10 cellular contexts compared by ENCODE assay signal in the genomic region with DNA sequence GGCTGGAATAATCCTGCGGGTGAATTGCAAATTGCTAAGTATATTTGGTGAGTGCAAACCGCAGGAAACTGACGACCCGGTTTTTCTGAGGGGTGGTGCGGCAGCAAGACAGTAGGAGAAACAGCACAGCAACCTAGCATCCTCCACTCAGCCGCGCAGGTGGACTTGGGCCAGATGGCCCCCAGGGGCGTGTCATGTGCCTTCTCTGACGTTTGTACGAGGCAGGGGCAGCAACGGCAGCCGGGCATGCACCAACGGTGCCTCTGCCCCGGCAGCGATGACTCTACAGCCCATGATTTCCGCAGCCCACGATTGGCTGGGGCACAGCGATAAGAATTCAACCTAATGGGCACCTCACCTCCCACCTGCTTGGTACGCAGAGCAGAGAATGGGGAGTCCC. TPM values are rescaled to one million over a fixed set of nuclear protein-coding genes. Genes with fewer than 3 reads are reported as not detected.
DNase-seq lines count a peak whose midpoint lies in the region; ATAC-seq and TF ChIP-seq lines count a peak whose summit lies in the region.
"Had no signal": no experiment of that assay in that cellular context is flagged by ENCODE, and none has a peak within 500 bp of the region (broad histone marks: within the 10 kb centered on the region; RNA-seq: fewer than 3 reads in every experiment).

No MANE protein-coding gene starts in this region.

- no peak for TF ChIP-seq CTCF in WTC11 (IDR thresholded peaks at IDR 0.05)

- peak overlapping the region; percentile 58 for H3K4me3 Mint-ChIP-seq in WTC11

- POLR2A ChIA-PET in WTC11 (lab: Charles Lee): no interaction called here

- H3K27ac Mint-ChIP-seq in WTC11: no peak overlapping the region

- H3K36me3 Mint-ChIP-seq in WTC11: no peaks in the 10 kb centered on the region

- peak; percentile 32 for DNase-seq in D341Med (ENCODE audit: low spot score)
- peak; percentile 45 for DNase-seq in WTC11 (ENCODE audit: low spot score)
- peak; percentile 6 for DNase-seq in left kidney (ENCODE audit: low read depth, low spot score)
- DNase-seq in NCI-H2081 treated with DMSO at 0.1 percent for 48 hours (lab: John Stamatoyannopoulos, UW): no peak
- no peak for DNase-seq in pons (ENCODE audit: low spot score)
- no peak for DNase-seq in COLO668 (lab: John Stamatoyannopoulos, UW; ENCODE audit: unreplicated experiment)
- no peak for DNase-seq in central memory CD4-positive, alpha-beta T cell
- DNase-seq: stimulated activated CD4-positive, alpha-beta T cell treated with anti-CD3 and anti-CD28 coated beads, Interleukin-4, amount 100 ng/mL, for 1 hour had no signal

- peak; percentile 84 for ATAC-seq in HG02642 (IDR thresholded peaks at IDR 0.05; ENCODE audit: poor library complexity, unreplicated experiment)
- peak; percentile 87 for ATAC-seq in WTC11

- peaks cover 6% of the 10 kb centered on the region for H3K4me1 Mint-ChIP-seq in WTC11

- peaks cover 10% of the 10 kb centered on the region for H3K27me3 Mint-ChIP-seq in WTC11 (ENCODE audit: low read depth)

- CTCF ChIA-PET in WTC11 (lab: Charles Lee): no interaction called here

- peaks cover 12% of the 10 kb centered on the region for H3K9me3 Mint-ChIP-seq in WTC11

TF ChIP-seq in WTC11, 78 proteins besides CTCF, POLR2A, EP300 and RAD21:
- TF ChIP-seq, protein P1, sequence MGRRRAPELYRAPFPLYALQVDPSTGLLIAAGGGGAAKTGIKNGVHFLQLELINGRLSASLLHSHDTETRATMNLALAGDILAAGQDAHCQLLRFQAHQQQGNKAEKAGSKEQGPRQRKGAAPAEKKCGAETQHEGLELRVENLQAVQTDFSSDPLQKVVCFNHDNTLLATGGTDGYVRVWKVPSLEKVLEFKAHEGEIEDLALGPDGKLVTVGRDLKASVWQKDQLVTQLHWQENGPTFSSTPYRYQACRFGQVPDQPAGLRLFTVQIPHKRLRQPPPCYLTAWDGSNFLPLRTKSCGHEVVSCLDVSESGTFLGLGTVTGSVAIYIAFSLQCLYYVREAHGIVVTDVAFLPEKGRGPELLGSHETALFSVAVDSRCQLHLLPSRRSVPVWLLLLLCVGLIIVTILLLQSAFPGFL (CRISPR knock-in tag; IDR thresholded peaks at IDR 0.05; ENCODE audit: borderline replicate concordance): no peak
- no peak for TF ChIP-seq ZNF512 (CRISPR knock-in tag; IDR thresholded peaks at IDR 0.05; ENCODE audit: borderline replicate concordance)
- TF ChIP-seq RORB (CRISPR knock-in tag; IDR thresholded peaks at IDR 0.05): no peak
- TF ChIP-seq TCF7 (CRISPR knock-in tag; IDR thresholded peaks at IDR 0.05; ENCODE audit: low read depth): no peak
- no peak for TF ChIP-seq ZNF263 (CRISPR knock-in tag; IDR thresholded peaks at IDR 0.05; ENCODE audit: low read depth)
- no peak for TF ChIP-seq FOXJ3 (CRISPR knock-in tag; IDR thresholded peaks at IDR 0.05; ENCODE audit: borderline replicate concordance)
- no peak for TF ChIP-seq KAT7 (CRISPR knock-in tag; IDR thresholded peaks at IDR 0.05; ENCODE audit: borderline replicate concordance)
- TF ChIP-seq, protein P2, sequence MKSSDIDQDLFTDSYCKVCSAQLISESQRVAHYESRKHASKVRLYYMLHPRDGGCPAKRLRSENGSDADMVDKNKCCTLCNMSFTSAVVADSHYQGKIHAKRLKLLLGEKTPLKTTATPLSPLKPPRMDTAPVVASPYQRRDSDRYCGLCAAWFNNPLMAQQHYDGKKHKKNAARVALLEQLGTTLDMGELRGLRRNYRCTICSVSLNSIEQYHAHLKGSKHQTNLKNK (CRISPR knock-in tag; IDR thresholded peaks at IDR 0.05): no peak
- no peak for TF ChIP-seq RELA (CRISPR knock-in tag; IDR thresholded peaks at IDR 0.05; ENCODE audit: borderline replicate concordance)
- TF ChIP-seq ETV6 (CRISPR knock-in tag; IDR thresholded peaks at IDR 0.05): no peak
- no peak for TF ChIP-seq ZNF671 (CRISPR knock-in tag; IDR thresholded peaks at IDR 0.05)
- no peak for TF ChIP-seq PRRX2 (CRISPR knock-in tag; IDR thresholded peaks at IDR 0.05)
- TF ChIP-seq, protein P3, sequence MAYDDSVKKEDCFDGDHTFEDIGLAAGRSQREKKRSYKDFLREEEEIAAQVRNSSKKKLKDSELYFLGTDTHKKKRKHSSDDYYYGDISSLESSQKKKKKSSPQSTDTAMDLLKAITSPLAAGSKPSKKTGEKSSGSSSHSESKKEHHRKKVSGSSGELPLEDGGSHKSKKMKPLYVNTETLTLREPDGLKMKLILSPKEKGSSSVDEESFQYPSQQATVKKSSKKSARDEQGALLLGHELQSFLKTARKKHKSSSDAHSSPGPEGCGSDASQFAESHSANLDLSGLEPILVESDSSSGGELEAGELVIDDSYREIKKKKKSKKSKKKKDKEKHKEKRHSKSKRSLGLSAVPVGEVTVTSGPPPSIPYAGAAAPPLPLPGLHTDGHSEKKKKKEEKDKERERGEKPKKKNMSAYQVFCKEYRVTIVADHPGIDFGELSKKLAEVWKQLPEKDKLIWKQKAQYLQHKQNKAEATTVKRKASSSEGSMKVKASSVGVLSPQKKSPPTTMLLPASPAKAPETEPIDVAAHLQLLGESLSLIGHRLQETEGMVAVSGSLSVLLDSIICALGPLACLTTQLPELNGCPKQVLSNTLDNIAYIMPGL (CRISPR knock-in tag; IDR thresholded peaks at IDR 0.05): no peak
- TF ChIP-seq SP1 (CRISPR knock-in tag; conservative IDR thresholded peaks at IDR 0.05): no peak
- TF ChIP-seq, protein P4, sequence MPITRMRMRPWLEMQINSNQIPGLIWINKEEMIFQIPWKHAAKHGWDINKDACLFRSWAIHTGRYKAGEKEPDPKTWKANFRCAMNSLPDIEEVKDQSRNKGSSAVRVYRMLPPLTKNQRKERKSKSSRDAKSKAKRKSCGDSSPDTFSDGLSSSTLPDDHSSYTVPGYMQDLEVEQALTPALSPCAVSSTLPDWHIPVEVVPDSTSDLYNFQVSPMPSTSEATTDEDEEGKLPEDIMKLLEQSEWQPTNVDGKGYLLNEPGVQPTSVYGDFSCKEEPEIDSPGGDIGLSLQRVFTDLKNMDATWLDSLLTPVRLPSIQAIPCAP (CRISPR knock-in tag; IDR thresholded peaks at IDR 0.05): no peak
- TF ChIP-seq SMAD3 (CRISPR knock-in tag; IDR thresholded peaks at IDR 0.05; ENCODE audit: borderline replicate concordance): no peak
- no peak for TF ChIP-seq ZBTB21 (CRISPR knock-in tag; IDR thresholded peaks at IDR 0.05; ENCODE audit: borderline replicate concordance)
- TF ChIP-seq, protein P5, sequence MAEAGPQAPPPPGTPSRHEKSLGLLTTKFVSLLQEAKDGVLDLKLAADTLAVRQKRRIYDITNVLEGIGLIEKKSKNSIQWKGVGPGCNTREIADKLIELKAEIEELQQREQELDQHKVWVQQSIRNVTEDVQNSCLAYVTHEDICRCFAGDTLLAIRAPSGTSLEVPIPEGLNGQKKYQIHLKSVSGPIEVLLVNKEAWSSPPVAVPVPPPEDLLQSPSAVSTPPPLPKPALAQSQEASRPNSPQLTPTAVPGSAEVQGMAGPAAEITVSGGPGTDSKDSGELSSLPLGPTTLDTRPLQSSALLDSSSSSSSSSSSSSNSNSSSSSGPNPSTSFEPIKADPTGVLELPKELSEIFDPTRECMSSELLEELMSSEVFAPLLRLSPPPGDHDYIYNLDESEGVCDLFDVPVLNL (CRISPR knock-in tag; IDR thresholded peaks at IDR 0.05; ENCODE audit: borderline replicate concordance, low read depth): no peak
- TF ChIP-seq, protein P6, sequence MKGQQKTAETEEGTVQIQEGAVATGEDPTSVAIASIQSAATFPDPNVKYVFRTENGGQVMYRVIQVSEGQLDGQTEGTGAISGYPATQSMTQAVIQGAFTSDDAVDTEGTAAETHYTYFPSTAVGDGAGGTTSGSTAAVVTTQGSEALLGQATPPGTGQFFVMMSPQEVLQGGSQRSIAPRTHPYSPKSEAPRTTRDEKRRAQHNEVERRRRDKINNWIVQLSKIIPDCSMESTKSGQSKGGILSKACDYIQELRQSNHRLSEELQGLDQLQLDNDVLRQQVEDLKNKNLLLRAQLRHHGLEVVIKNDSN (CRISPR knock-in tag; IDR thresholded peaks at IDR 0.05): no peak
TF ChIP-seq in WTC11: peak in this region for 0.

RNA-seq across cellular contexts. Expression of gene CLEC2A, which starts 11.1 kb away (rescaled TPM):
- total RNA-seq in WTC11 (2021): 2.1 to 3.5 TPM (median 2.7 TPM) in 3 replicates
- total RNA-seq: SK-MEL-5 had no signal

RNA-seq across cellular contexts. Expression of gene CLEC12A, which starts 28.0 kb away (rescaled TPM):
- total RNA-seq in WTC11 (2021): not detected in 3 replicates
- total RNA-seq: SK-MEL-5 had no signal

RNA-seq across cellular contexts. Expression of gene CLEC1B, which starts 55.7 kb away (rescaled TPM):
- not detected in 3 replicates for total RNA-seq in WTC11 (2021)
- total RNA-seq: SK-MEL-5 had no signal

Comparison
In these comparisons a context has a peak if more than half of its experiments do, and no peak if none do; other contexts are left out.
1. DNase-seq: peak in D341Med (single experiment), WTC11 (single experiment) and left kidney (single experiment); none in NCI-H2081 treated with DMSO at 0.1 percent for 48 hours (single experiment), pons (single experiment), COLO668 (single experiment) and central memory CD4-positive, alpha-beta T cell (single experiment).